10 cellular contexts compared by ENCODE assay signal in genomic region chr6:36067374-36068011, GRCh38. TPM values are rescaled to one million over a fixed set of nuclear protein-coding genes. Genes with fewer than 3 reads are reported as not detected.
DNase-seq lines count a peak whose midpoint lies in the region; ATAC-seq and TF ChIP-seq lines count a peak whose summit lies in the region.
"Had no signal": no experiment of that assay in that cellular context is flagged by ENCODE, and none has a peak within 500 bp of the region (broad histone marks: within the 10 kb centered on the region; RNA-seq: fewer than 3 reads in every experiment).

No MANE protein-coding gene starts in this region.

- TF ChIP-seq POLR2A in thyroid gland (IDR thresholded peaks at IDR 0.05) = no peak

- no peak overlapping the region for H3K4me3 Mint-ChIP-seq in activated T-cell treated with anti-CD3 and anti-CD28 coated beads, Interleukin-2, amount 50 U/mL, for 4 hours
- H3K4me3 Mint-ChIP-seq in activated T-helper 1 cell treated with anti-CD3 and anti-CD28 coated beads, Interleukin-12 subunit alpha, Interleukin-12 subunit beta, Interleukin-2, Interleukin-4 antibody, amounts not matched to agents 30 ng/mL and 10 ng/mL and 1 ng/mL, durations not matched to agents 14 hours and 24 hours and 36 hours = no peak overlapping the region
- no peak overlapping the region for H3K4me3 Mint-ChIP-seq in stimulated activated memory B cell treated with anti-CD40 and anti-IgM and Interleukin-4, amounts not matched to agents 10 μg/mL and 1 μg/mL and 100 μg/mL, for 72 hours

- H3K36me3 ChIP-seq in left ventricle myocardium inferior (no peaks in the 10 kb centered on the region), thyroid gland (no peaks in the 10 kb centered on the region)

- 72 to 78% methylated on average over 3 of the region's 3 CpGs for WGBS in thyroid gland, 2 donors

- H3K27ac ChIP-seq in left ventricle myocardium inferior (replicated peaks) = peak overlapping the region; percentile 25
- no peak overlapping the region for H3K27ac ChIP-seq in thyroid gland

- no peak for DNase-seq in activated T-cell treated with anti-CD3 and anti-CD28 coated beads, Interleukin-2, amount 50 U/mL, for 4 hours
- DNase-seq in activated T-cell treated with anti-CD3 and anti-CD28 coated beads, Interleukin-2, amount 50 U/mL, for 48 hours = no peak
- no peak for DNase-seq in activated T-helper 1 cell treated with anti-CD3 and anti-CD28 coated beads, Interleukin-12 subunit alpha, Interleukin-12 subunit beta, Interleukin-2, Interleukin-4 antibody, amounts not matched to agents 30 ng/mL and 10 ng/mL and 1 ng/mL, durations not matched to agents 14 hours and 24 hours and 36 hours (ENCODE audit: low spot score)
- no peak for DNase-seq in left ventricle myocardium inferior
- DNase-seq in thyroid gland = no peak
- DNase-seq: activated naive CD4-positive, alpha-beta T cell treated with Interleukin-2 at 50 U/mL for 16 hours; NCI-H1436 had no signal

- H3K9me3 Mint-ChIP-seq in activated T-cell treated with anti-CD3 and anti-CD28 coated beads, Interleukin-2, amount 50 U/mL, for 4 hours = no peaks in the 10 kb centered on the region
- H3K9me3 Mint-ChIP-seq in activated T-helper 1 cell treated with anti-CD3 and anti-CD28 coated beads, Interleukin-12 subunit alpha, Interleukin-12 subunit beta, Interleukin-2, Interleukin-4 antibody, amounts not matched to agents 30 ng/mL and 10 ng/mL and 1 ng/mL, durations not matched to agents 14 hours and 24 hours and 36 hours = no peaks in the 10 kb centered on the region
- H3K9me3 Mint-ChIP-seq in stimulated activated memory B cell treated with anti-CD40 and anti-IgM and Interleukin-4, amounts not matched to agents 10 μg/mL and 1 μg/mL and 100 μg/mL, for 72 hours = peaks cover 4% of the 10 kb centered on the region

- H3K4me1 ChIP-seq in left ventricle myocardium inferior (peaks cover 66% of the 10 kb centered on the region), thyroid gland (peaks cover 25 to 44% of the 10 kb centered on the region in 2 donors)

- H3K4me3 ChIP-seq in left ventricle myocardium inferior (no peak overlapping the region), thyroid gland (replicated peaks in 1 of 3) (no peak overlapping the region)

- H3K4me1 Mint-ChIP-seq in activated T-cell treated with anti-CD3 and anti-CD28 coated beads, Interleukin-2, amount 50 U/mL, for 4 hours (ENCODE audit: low read depth) = peaks cover 64% of the 10 kb centered on the region
- peaks cover 33% of the 10 kb centered on the region for H3K4me1 Mint-ChIP-seq in activated T-helper 1 cell treated with anti-CD3 and anti-CD28 coated beads, Interleukin-12 subunit alpha, Interleukin-12 subunit beta, Interleukin-2, Interleukin-4 antibody, amounts not matched to agents 30 ng/mL and 10 ng/mL and 1 ng/mL, durations not matched to agents 14 hours and 24 hours and 36 hours (ENCODE audit: low read depth)
- peaks cover 34% of the 10 kb centered on the region for H3K4me1 Mint-ChIP-seq in stimulated activated memory B cell treated with anti-CD40 and anti-IgM and Interleukin-4, amounts not matched to agents 10 μg/mL and 1 μg/mL and 100 μg/mL, for 72 hours

- peak; percentile 71 to 73 for ATAC-seq in activated T-cell treated with anti-CD3 and anti-CD28 coated beads, Interleukin-2, amount 50 U/mL, for 4 hours
- no peak for ATAC-seq in stimulated activated memory B cell treated with anti-CD40 and anti-IgM and Interleukin-4, amounts not matched to agents 10 μg/mL and 1 μg/mL and 100 μg/mL, for 72 hours
- ATAC-seq in HG02885 (IDR thresholded peaks at IDR 0.05; ENCODE audit: poor library complexity, unreplicated experiment) (no peak), GM18861 (IDR thresholded peaks at IDR 0.05; ENCODE audit: unreplicated experiment) (no peak)

- intact Hi-C loops in activated T-helper 1 cell treated with anti-CD3 and anti-CD28 coated beads, Interleukin-12 subunit alpha, Interleukin-12 subunit beta, Interleukin-2, Interleukin-4 antibody, amounts not matched to agents 30 ng/mL and 10 ng/mL and 1 ng/mL, durations not matched to agents 14 hours and 24 hours and 36 hours (cut with micrococcal nuclease) = no loop called here
- intact Hi-C loops in left ventricle myocardium inferior (cut with micrococcal nuclease) (no loop called here), thyroid gland (cut with DNase I) (no loop called here)

- H3K27ac Mint-ChIP-seq in activated T-helper 1 cell treated with anti-CD3 and anti-CD28 coated beads, Interleukin-12 subunit alpha, Interleukin-12 subunit beta, Interleukin-2, Interleukin-4 antibody, amounts not matched to agents 30 ng/mL and 10 ng/mL and 1 ng/mL, durations not matched to agents 14 hours and 24 hours and 36 hours = peak overlapping the region; percentile 41
- peak overlapping the region; percentile 6 for H3K27ac Mint-ChIP-seq in stimulated activated memory B cell treated with anti-CD40 and anti-IgM and Interleukin-4, amounts not matched to agents 10 μg/mL and 1 μg/mL and 100 μg/mL, for 72 hours

- H3K9me3 ChIP-seq in left ventricle myocardium inferior (replicated peaks) = no peaks in the 10 kb centered on the region
- H3K9me3 ChIP-seq in thyroid gland = no peaks in the 10 kb centered on the region

- peaks cover 9% of the 10 kb centered on the region for H3K36me3 Mint-ChIP-seq in activated T-cell treated with anti-CD3 and anti-CD28 coated beads, Interleukin-2, amount 50 U/mL, for 4 hours (ENCODE audit: insufficient read depth)
- H3K36me3 Mint-ChIP-seq in activated T-helper 1 cell treated with anti-CD3 and anti-CD28 coated beads, Interleukin-12 subunit alpha, Interleukin-12 subunit beta, Interleukin-2, Interleukin-4 antibody, amounts not matched to agents 30 ng/mL and 10 ng/mL and 1 ng/mL, durations not matched to agents 14 hours and 24 hours and 36 hours (ENCODE audit: low read depth) = peaks cover 12% of the 10 kb centered on the region
- H3K36me3 Mint-ChIP-seq in stimulated activated memory B cell treated with anti-CD40 and anti-IgM and Interleukin-4, amounts not matched to agents 10 μg/mL and 1 μg/mL and 100 μg/mL, for 72 hours = peaks cover 31% of the 10 kb centered on the region

- H3K27me3 Mint-ChIP-seq in activated T-cell treated with anti-CD3 and anti-CD28 coated beads, Interleukin-2, amount 50 U/mL, for 4 hours (ENCODE audit: low read depth) = no peaks in the 10 kb centered on the region
- H3K27me3 Mint-ChIP-seq in activated T-helper 1 cell treated with anti-CD3 and anti-CD28 coated beads, Interleukin-12 subunit alpha, Interleukin-12 subunit beta, Interleukin-2, Interleukin-4 antibody, amounts not matched to agents 30 ng/mL and 10 ng/mL and 1 ng/mL, durations not matched to agents 14 hours and 24 hours and 36 hours (ENCODE audit: insufficient read depth) = no peaks in the 10 kb centered on the region
- H3K27me3 Mint-ChIP-seq in stimulated activated memory B cell treated with anti-CD40 and anti-IgM and Interleukin-4, amounts not matched to agents 10 μg/mL and 1 μg/mL and 100 μg/mL, for 72 hours = no peaks in the 10 kb centered on the region

- H3K27me3 ChIP-seq in left ventricle myocardium inferior (ENCODE audit: low read depth) (no peaks in the 10 kb centered on the region), thyroid gland (no peaks in the 10 kb centered on the region)

- TF ChIP-seq CTCF in left ventricle myocardium inferior (IDR thresholded peaks at IDR 0.05; ENCODE audit: borderline replicate concordance) (no peak), thyroid gland (IDR thresholded peaks at IDR 0.05) (no peak)

RNA-seq across cellular contexts. Expression of gene MAPK14, which starts 39.9 kb away (rescaled TPM):
- 10 to 100 TPM; 35.7 to 40.9 (median 38.7) TPM for total RNA-seq in activated T-cell treated with anti-CD3 and anti-CD28 coated beads, Interleukin-2, amount 50 U/mL, for 4 hours
- 41.3 and 49.7 TPM in 2 replicates for total RNA-seq in activated T-helper 1 cell treated with anti-CD3 and anti-CD28 coated beads, Interleukin-12 subunit alpha, Interleukin-12 subunit beta, Interleukin-2, Interleukin-4 antibody, amounts not matched to agents 30 ng/mL and 10 ng/mL and 1 ng/mL, durations not matched to agents 14 hours and 24 hours and 36 hours
- 24.5 TPM for total RNA-seq in left ventricle myocardium inferior
- 100 to 1,000 TPM in 3 of 4 donors, 10 to 100 TPM in 1; 85.2 to 201 (median 124) TPM for total RNA-seq in thyroid gland

RNA-seq across cellular contexts. Expression of gene SLC26A8, which starts 43.1 kb away (rescaled TPM):
- not detected for total RNA-seq in activated T-cell treated with anti-CD3 and anti-CD28 coated beads, Interleukin-2, amount 50 U/mL, for 4 hours
- not detected in 2 replicates for total RNA-seq in activated T-helper 1 cell treated with anti-CD3 and anti-CD28 coated beads, Interleukin-12 subunit alpha, Interleukin-12 subunit beta, Interleukin-2, Interleukin-4 antibody, amounts not matched to agents 30 ng/mL and 10 ng/mL and 1 ng/mL, durations not matched to agents 14 hours and 24 hours and 36 hours
- not detected for total RNA-seq in left ventricle myocardium inferior
- total RNA-seq in thyroid gland = under 1 TPM; 0.13 to 0.89 (median 0.60) TPM

Comparison
In these comparisons a context has a peak if more than half of its experiments do, and no peak if none do; other contexts are left out.
1. ATAC-seq: peak in activated T-cell treated with anti-CD3 and anti-CD28 coated beads, Interleukin-2, amount 50 U/mL, for 4 hours (2 of 2); none in stimulated activated memory B cell treated with anti-CD40 and anti-IgM and Interleukin-4, amounts not matched to agents 10 μg/mL and 1 μg/mL and 100 μg/mL, for 72 hours (single experiment), HG02885 (single experiment) and GM18861 (single experiment).